ENCODE assay signal across 17 cellular contexts in genomic region chr12:52921488-52922165, GRCh38. TPM values are rescaled to one million over a fixed set of nuclear protein-coding genes. Genes with fewer than 3 reads are reported as not detected.
"Had no signal": no experiment of that assay in that cellular context is flagged by ENCODE, and none has a peak within 500 bp of the region (broad histone marks: within the 10 kb centered on the region; RNA-seq: fewer than 3 reads in every experiment).

No MANE protein-coding gene starts in this region.

- H3K9me3 Mint-ChIP-seq: activated CD4-positive, alpha-beta T cell treated with anti-CD3 and anti-CD28 coated beads, Interleukin-2, amount 10 ng/mL, durations not matched to agents 7 days and 5 days; activated naive CD8-positive, alpha-beta T cell treated with anti-CD3 and anti-CD28 coated beads, Interleukin-2, amount 50 U/mL, for 24 hours; naive thymus-derived CD4-positive, alpha-beta T cell had no signal

- H3K4me1 Mint-ChIP-seq: activated naive CD8-positive, alpha-beta T cell treated with anti-CD3 and anti-CD28 coated beads, Interleukin-2, amount 50 U/mL, for 24 hours had no signal

- H3K9me3 ChIP-seq: gastroesophageal sphincter, lower lobe of right lung, right atrium auricular region, suprapubic skin had no signal

- H3K4me3 Mint-ChIP-seq: activated CD4-positive, alpha-beta T cell treated with anti-CD3 and anti-CD28 coated beads, Interleukin-2, amount 10 ng/mL, durations not matched to agents 7 days and 5 days; activated naive CD8-positive, alpha-beta T cell treated with anti-CD3 and anti-CD28 coated beads, Interleukin-2, amount 50 U/mL, for 24 hours; naive thymus-derived CD4-positive, alpha-beta T cell had no signal

- H3K27me3 Mint-ChIP-seq: activated naive CD8-positive, alpha-beta T cell treated with anti-CD3 and anti-CD28 coated beads, Interleukin-2, amount 50 U/mL, for 24 hours had no signal

- H3K27me3 ChIP-seq: gastroesophageal sphincter, right atrium auricular region, suprapubic skin had no signal

- FAIRE-seq: bronchial epithelial cell, islet of Langerhans had no signal

- H3K4me3 ChIP-seq: gastroesophageal sphincter, lower lobe of right lung, right atrium auricular region, skin epidermis, suprapubic skin had no signal

- ATAC-seq: activated naive CD8-positive, alpha-beta T cell treated with anti-CD3 and anti-CD28 coated beads, Interleukin-2, amount 50 U/mL, for 24 hours; gastroesophageal sphincter; lower lobe of right lung; naive thymus-derived CD4-positive, alpha-beta T cell had no signal

- H3K27ac ChIP-seq: gastroesophageal sphincter, lower lobe of right lung, right atrium auricular region, skin epidermis, suprapubic skin had no signal

- H3K36me3 ChIP-seq: gastroesophageal sphincter, lower lobe of right lung, right atrium auricular region, suprapubic skin had no signal

- H3K27ac Mint-ChIP-seq: activated CD4-positive, alpha-beta T cell treated with anti-CD3 and anti-CD28 coated beads, Interleukin-2, amount 10 ng/mL, durations not matched to agents 7 days and 5 days; activated naive CD8-positive, alpha-beta T cell treated with anti-CD3 and anti-CD28 coated beads, Interleukin-2, amount 50 U/mL, for 24 hours had no signal

- DNase-seq: activated CD4-positive, alpha-beta T cell treated with anti-CD3 and anti-CD28 coated beads, Interleukin-2, amount 10 ng/mL, durations not matched to agents 7 days and 5 days; activated naive CD4-positive, alpha-beta T cell treated with Interleukin-2 at 50 U/mL for 16 hours; activated naive CD8-positive, alpha-beta T cell treated with anti-CD3 and anti-CD28 coated beads, Interleukin-2, amount 50 U/mL, for 24 hours; aorta; dermis blood vessel endothelial cell; lower lobe of right lung; naive thymus-derived CD4-positive, alpha-beta T cell; occipital lobe; stimulated activated CD4-positive, alpha-beta T cell treated with anti-CD3 and anti-CD28 coated beads, Interleukin-4, amount 100 ng/mL, for 4 hours; stimulated activated CD8-positive, alpha-beta memory T cell treated with anti-CD3 and anti-CD28 coated beads, Interleukin-4, amount 100 ng/mL, for 48 hours; stimulated activated naive CD4-positive, alpha-beta T cell treated with Interleukin-2 at 50 U/mL for 16 hours had no signal

- H3K36me3 Mint-ChIP-seq: naive thymus-derived CD4-positive, alpha-beta T cell had no signal

RNA-seq across cellular contexts. Expression of gene KRT8, which starts 16.8 kb away (rescaled TPM):
- total RNA-seq: occipital lobe had no signal
